In genomic region chr15:85794598-85795319, GRCh38 we compare ENCODE assay signal across 8 cellular contexts. TPM values are rescaled to one million over a fixed set of nuclear protein-coding genes. Genes with fewer than 3 reads are reported as not detected.
DNase-seq lines count a peak whose midpoint lies in the region; ATAC-seq and TF ChIP-seq lines count a peak whose summit lies in the region.

Gene KLHL25 (minus strand): TSS chr15:85794925. CDS start chr15:85769810, 25,115 bp downstream.

- no peaks in the 10 kb centered on the region for H3K36me3 ChIP-seq in BJ (ENCODE audit: control insufficient read depth, insufficient read depth, low read length)

- peak within 1 kb of the TSS; percentile 89 for H3K4me3 Mint-ChIP-seq in activated CD4-positive, alpha-beta T cell treated with anti-CD3 and anti-CD28 coated beads, Interleukin-2, amount 10 ng/mL, durations not matched to agents 24 days and 14 days

- H3K4me3 ChIP-seq in BJ (ENCODE audit: low read depth, low read length): peak within 1 kb of the TSS; percentile 68

- ATAC-seq in GM19324 (IDR thresholded peaks at IDR 0.05; ENCODE audit: low FRiP score, unreplicated experiment): peak; percentile 99
- peak; percentile 98 for ATAC-seq in HG03460 (IDR thresholded peaks at IDR 0.05; ENCODE audit: unreplicated experiment)
- peak; percentile 94 for ATAC-seq in left lobe of liver

- CTCF ChIA-PET in BJ (lab: Yijun Ruan, JAX): interaction anchor here (1.1 kb wide), 1 partner anchor 23 kb away, joined by 3 read pairs; no protein-coding TSS in a partner anchor

- peaks cover 4% of the 10 kb centered on the region for H3K36me3 Mint-ChIP-seq in activated CD4-positive, alpha-beta T cell treated with anti-CD3 and anti-CD28 coated beads, Interleukin-2, amount 10 ng/mL, durations not matched to agents 24 days and 14 days (ENCODE audit: low read depth)

- TF ChIP-seq CTCF in BJ (IDR thresholded peaks at IDR 0.05; ENCODE audit: insufficient read depth, low read depth, low read length): no peak

- POLR2A ChIA-PET in BJ (lab: Charles Lee): no interaction called here

- H3K9me3 Mint-ChIP-seq in activated CD4-positive, alpha-beta T cell treated with anti-CD3 and anti-CD28 coated beads, Interleukin-2, amount 10 ng/mL, durations not matched to agents 24 days and 14 days: no peaks in the 10 kb centered on the region

- intact Hi-C loops in activated CD4-positive, alpha-beta T cell treated with anti-CD3 and anti-CD28 coated beads, Interleukin-2, amount 10 ng/mL, durations not matched to agents 24 days and 14 days (cut with micrococcal nuclease): loop anchor here (1.0 to 5.0 kb wide), 4 partner anchors 9 to 812 kb away; partner anchors contain the start of gene PDE8A

- H3K27ac Mint-ChIP-seq in activated CD4-positive, alpha-beta T cell treated with anti-CD3 and anti-CD28 coated beads, Interleukin-2, amount 10 ng/mL, durations not matched to agents 24 days and 14 days: peak within 1 kb of the TSS; percentile 89

- DNase-seq in BJ (ENCODE audit: low read depth) (peak; percentile 65), NCI-H524 treated with DMSO at 0.1 percent for 48 hours (lab: John Stamatoyannopoulos, UW) (peak; percentile 74), cortex of kidney (lab: John Stamatoyannopoulos, UW) (peak; percentile 27), left lobe of liver (ENCODE audit: low spot score) (peak; percentile 96)
- peak; percentile 98 for DNase-seq in activated CD4-positive, alpha-beta T cell treated with anti-CD3 and anti-CD28 coated beads, Interleukin-2, amount 10 ng/mL, durations not matched to agents 24 days and 14 days
- DNase-seq in stimulated activated CD4-positive, alpha-beta T cell treated with anti-CD3 and anti-CD28 coated beads, Interleukin-2, amount 100 ng/mL, for 24 hours: peak; percentile 90 to 91

- H3K27me3 ChIP-seq in BJ (ENCODE audit: control insufficient read depth, insufficient read depth, low read length): no peaks in the 10 kb centered on the region

- H3K4me1 Mint-ChIP-seq in activated CD4-positive, alpha-beta T cell treated with anti-CD3 and anti-CD28 coated beads, Interleukin-2, amount 10 ng/mL, durations not matched to agents 24 days and 14 days: peaks cover 30% of the 10 kb centered on the region

- no peaks in the 10 kb centered on the region for H3K27me3 Mint-ChIP-seq in activated CD4-positive, alpha-beta T cell treated with anti-CD3 and anti-CD28 coated beads, Interleukin-2, amount 10 ng/mL, durations not matched to agents 24 days and 14 days

RNA-seq across cellular contexts. Expression of gene KLHL25, which starts in this region (rescaled TPM):
- polyA plus RNA-seq in BJ (2011; rRNA removed): 2.5 and 4.5 TPM in 2 replicates
- 2.6 and 3.9 TPM in 2 replicates for polyA minus RNA-seq in BJ (2011; rRNA and poly(A)+ RNA removed)
- 9.0 and 9.8 TPM in 2 replicates for total RNA-seq in activated CD4-positive, alpha-beta T cell treated with anti-CD3 and anti-CD28 coated beads, Interleukin-2, amount 10 ng/mL, durations not matched to agents 24 days and 14 days
- total RNA-seq in left lobe of liver: 6.7 TPM

Comparison
In these comparisons a context has a peak if more than half of its experiments do, and no peak if none do; other contexts are left out.
1. Peak in every context shown above with its lines: DNase-seq, ATAC-seq and H3K4me3 ChIP-seq.
2. DNase-seq: peak in every context shown above with its lines; median percentile 98 in activated CD4-positive, alpha-beta T cell treated with anti-CD3 and anti-CD28 coated beads, Interleukin-2, amount 10 ng/mL, durations not matched to agents 24 days and 14 days; 96 in left lobe of liver; 90 in stimulated activated CD4-positive, alpha-beta T cell treated with anti-CD3 and anti-CD28 coated beads, Interleukin-2, amount 100 ng/mL, for 24 hours; 74 in NCI-H524 treated with DMSO at 0.1 percent for 48 hours; 65 in BJ; 27 in cortex of kidney.